Comparison of ENCODE assay signal across 1 cellular context in the genomic region with DNA sequence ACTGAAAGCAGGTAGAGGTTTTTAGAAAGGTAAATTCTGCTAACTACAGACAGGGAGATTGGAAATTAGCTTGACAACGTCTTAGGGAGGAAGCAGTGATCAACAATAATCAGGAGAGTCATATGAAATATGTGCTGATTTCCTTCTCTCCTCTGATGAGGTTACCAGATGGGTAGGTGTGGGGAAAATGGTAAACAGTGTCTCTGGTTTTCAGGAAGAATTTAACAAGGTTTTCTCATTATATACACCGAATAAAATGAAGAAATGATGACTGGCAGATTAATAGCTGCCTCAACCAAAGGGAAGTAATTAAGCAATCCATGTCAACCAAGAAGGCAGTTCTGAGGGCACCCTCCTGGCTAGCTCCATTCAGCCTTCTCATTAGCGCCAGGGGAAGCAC.
A peak's percentile ranks its signal among the peaks of the same experiment; 100 is the strongest.
TF ChIP-seq lines count a peak whose summit lies in the region.

No MANE protein-coding gene starts in this region.

TF ChIP-seq in HepG2, 621 proteins besides CTCF, POLR2A, EP300 and RAD21:
- TF ChIP-seq, protein P1, sequence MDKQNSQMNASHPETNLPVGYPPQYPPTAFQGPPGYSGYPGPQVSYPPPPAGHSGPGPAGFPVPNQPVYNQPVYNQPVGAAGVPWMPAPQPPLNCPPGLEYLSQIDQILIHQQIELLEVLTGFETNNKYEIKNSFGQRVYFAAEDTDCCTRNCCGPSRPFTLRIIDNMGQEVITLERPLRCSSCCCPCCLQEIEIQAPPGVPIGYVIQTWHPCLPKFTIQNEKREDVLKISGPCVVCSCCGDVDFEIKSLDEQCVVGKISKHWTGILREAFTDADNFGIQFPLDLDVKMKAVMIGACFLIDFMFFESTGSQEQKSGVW (CRISPR knock-in tag; IDR thresholded peaks at IDR 0.05; ENCODE audit: borderline replicate concordance), result no peak
- no peak for TF ChIP-seq TAF1 (CRISPR knock-in tag; IDR thresholded peaks at IDR 0.05)
- TF ChIP-seq MAFF (IDR thresholded peaks at IDR 0.05; ENCODE audit: low read depth, low read length), result peak; percentile 66
- TF ChIP-seq ZNF746 (CRISPR knock-in tag; IDR thresholded peaks at IDR 0.05), result no peak
- TF ChIP-seq PRPF4 (IDR thresholded peaks at IDR 0.05; ENCODE audit: low read depth, low read length, poor library complexity, severe bottlenecking), result no peak
- TF ChIP-seq MAFK (conservative IDR thresholded peaks at IDR 0.05 in 1 of 2, IDR thresholded peaks at IDR 0.05 in 1 of 2; ENCODE audit: low read length in 2 of 2), result peak; percentile 51 to 60
